22 cellular contexts compared by ENCODE assay signal in the genomic region with DNA sequence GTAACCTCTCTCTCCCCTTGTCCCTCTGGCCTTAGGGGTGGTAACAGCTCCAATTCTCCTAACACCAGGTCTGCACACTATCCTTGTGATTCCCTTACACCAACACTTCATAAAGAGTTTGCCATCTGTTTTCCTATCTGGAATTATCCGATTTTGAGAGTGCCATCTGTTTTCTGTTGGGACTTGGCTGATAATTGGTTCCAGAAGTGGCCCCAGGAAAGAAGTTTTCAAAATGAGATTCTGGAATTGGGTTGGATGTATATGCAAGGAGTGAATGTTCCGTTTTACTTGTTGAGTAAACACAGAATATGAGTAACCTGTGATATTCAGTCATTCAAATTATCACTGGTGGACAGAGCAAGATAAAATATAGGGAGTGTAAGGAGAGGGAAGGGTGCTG.
DNase-seq lines count a peak whose midpoint lies in the region; ATAC-seq, FAIRE-seq and TF ChIP-seq lines count a peak whose summit lies in the region.
"Had no signal": no experiment of that assay in that cellular context is flagged by ENCODE, and none has a peak within 500 bp of the region (broad histone marks: within the 10 kb centered on the region; RNA-seq: fewer than 3 reads in every experiment).

No MANE protein-coding gene starts in this region.

- ATAC-seq in HG02981 (IDR thresholded peaks at IDR 0.05; ENCODE audit: unreplicated experiment), result no peak
- ATAC-seq: Panc1, T-helper 17 cell had no signal

- no peak overlapping the region for H2BK5ac ChIP-seq in H1 (ENCODE audit: low read depth, low read length)

- H3K4me1 ChIP-seq in H1 (replicated peaks in 1 of 4; ENCODE audit: control insufficient read depth in 3 of 4, insufficient read depth in 4 of 4, low read length in 3 of 4) (no peaks in the 10 kb centered on the region), osteoblast (ENCODE audit: insufficient read depth, low read length) (peaks cover 23% of the 10 kb centered on the region)
- H3K4me1 ChIP-seq: BE2C had no signal

- H4K20me1 ChIP-seq in H1 (replicated peaks in 1 of 2; ENCODE audit: control insufficient read depth in 1 of 2, insufficient read depth in 2 of 2, low read length in 2 of 2) (no peaks in the 10 kb centered on the region), osteoblast (ENCODE audit: insufficient read depth, low read length) (no peaks in the 10 kb centered on the region)

- no peak for FAIRE-seq in H1 (lab: Jason Lieb, UNC)
- FAIRE-seq: G401.6, GM18507 had no signal

- H3K36me3 ChIP-seq in H1 (ENCODE audit: control insufficient read depth in 2 of 4, insufficient read depth in 4 of 4, low read length in 3 of 4) (no peaks in the 10 kb centered on the region; a peak in 1 of 8 replicates), osteoblast (ENCODE audit: insufficient read depth, low read length) (no peaks in the 10 kb centered on the region)
- H3K36me3 ChIP-seq: BE2C had no signal

- H2BK15ac ChIP-seq in H1 (ENCODE audit: low read length), result 0 out of 2 replicates have a peak overlapping the region, but pooled peaks have one; percentile 67

- H3K9me3 ChIP-seq in H1 (ENCODE audit: insufficient read depth in 2 of 2, low read depth in 1 of 2, low read length in 1 of 2) (peaks cover 6 to 13% of the 10 kb centered on the region in 2 experiments; a peak in 3 of 4 replicates), osteoblast (ENCODE audit: low read depth, low read length) (no peaks in the 10 kb centered on the region)
- H3K9me3 ChIP-seq: BE2C had no signal

- no peak overlapping the region for H3K4me3 ChIP-seq in H1 (ENCODE audit: extremely low read depth in 1 of 4, insufficient read depth in 2 of 4, low read depth in 3 of 4, low read length in 4 of 4)
- H3K4me3 ChIP-seq in osteoblast (ENCODE audit: insufficient read depth, low read length), result no peak overlapping the region

- H2AFZ ChIP-seq in H1 (ENCODE audit: low read length) (peak overlapping the region; percentile 89), osteoblast (ENCODE audit: low read length) (no peak overlapping the region)

- H3K4ac ChIP-seq in H1 (replicated peaks; ENCODE audit: insufficient read length, low read depth, low read length), result no peak overlapping the region

- in situ Hi-C loops in G401 (cut with HindIII; ENCODE audit: low sequenced_read_pairs), result no loop called here
- in situ Hi-C loops in GM13977 (cut with MboI; ENCODE audit: low pct_unique_long_range_greater_than_20kb, low sequenced_read_pairs, unreplicated experiment), result no loop called here

- no peak overlapping the region for H4K5ac ChIP-seq in H1 (ENCODE audit: insufficient read length, low read depth, low read length)

- no peak overlapping the region for H3K56ac ChIP-seq in H1 (replicated peaks; ENCODE audit: insufficient read length, low read depth, low read length)

- H3K27ac ChIP-seq in H1 (ENCODE audit: low read depth, low read length) (no peak overlapping the region), osteoblast (ENCODE audit: low read depth, low read length) (peak overlapping the region; percentile 74)
- H3K27ac ChIP-seq: HL-60 had no signal

- CTCF ChIA-PET in H1 (lab: Charles Lee; ENCODE audit: partially characterized antibody), result interaction anchor here (0.7 to 1.6 kb wide), 2 partner anchors 12 to 15 kb away, joined by 4 read pairs; no protein-coding TSS in a partner anchor

- no peak for TF ChIP-seq RAD21 in H1 (IDR thresholded peaks at IDR 0.05 in 1 of 2, conservative IDR thresholded peaks at IDR 0.05 in 1 of 2; ENCODE audit: low read depth in 2 of 2, low read length in 2 of 2)

- no peak overlapping the region for H3K4me2 ChIP-seq in H1 (ENCODE audit: insufficient read depth in 1 of 2, low read depth in 2 of 2, low read length in 2 of 2)
- no peak overlapping the region for H3K4me2 ChIP-seq in osteoblast (ENCODE audit: insufficient read depth, low read length)

- 90% methylated on average over 2 of the region's 2 CpGs; no CpG with 5 or more reads in 1 of the 2 experiments for WGBS in H1 (ENCODE audit: extremely low coverage in 1 of 2, insufficient coverage in 1 of 2, insufficient read length in 1 of 2, insufficient replicate concordance in 2 of 2, low coverage in 1 of 2, low lambda C conversion rate in 2 of 2, missing lambda C conversion rate in 1 of 2), 2 experiments

- H3K79me2 ChIP-seq in H1 (ENCODE audit: control insufficient read depth in 1 of 2, insufficient read depth in 2 of 2, low read length in 2 of 2) (no peaks in the 10 kb centered on the region), osteoblast (ENCODE audit: insufficient read depth, low read length) (no peaks in the 10 kb centered on the region)

- H3K23ac ChIP-seq in H1 (ENCODE audit: insufficient read length), result no peak overlapping the region

- no peak for TF ChIP-seq POLR2A in H1 (IDR thresholded peaks at IDR 0.05; ENCODE audit: control extremely low read depth in 1 of 2, low read depth in 2 of 2, low read length in 2 of 2)

- DNase-seq in G401 (ENCODE audit: low spot score) (peak; percentile 1), RPMI7951 (ENCODE audit: low read depth) (peak; percentile 69), H1 (ENCODE audit: low read depth in 1 of 2, low spot score in 2 of 2) (no peak), osteoblast (ENCODE audit: insufficient read length, low spot score, missing footprints) (no peak), GM13977 (ENCODE audit: low spot score) (no peak)
- DNase-seq in stimulated activated naive CD4-positive, alpha-beta T cell treated with Interleukin-2 at 50 U/mL for 16 hours (lab: John Stamatoyannopoulos, UW), result no peak
- DNase-seq: ACHN; BE2C; Calu3; CD4-positive, alpha-beta memory T cell; DMS79; NCI-H1105 treated with DMSO at 0.1 percent for 48 hours; NCI-H187; NCI-H446 treated with DMSO at 0.1 percent for 48 hours; NCI-H774; Right ventricle myocardium superior; T-helper 17 cell had no signal

- H3K9ac ChIP-seq in H1 (replicated peaks in 1 of 4; ENCODE audit: extremely low read depth in 1 of 4, low read depth in 3 of 4, low read length in 3 of 4), result no peak overlapping the region

- H4K8ac ChIP-seq in H1 (ENCODE audit: extremely low read depth, insufficient read depth, low read length), result no peak overlapping the region

- H2AK5ac ChIP-seq in H1 (ENCODE audit: low read depth, low read length), result no peak overlapping the region

- no peak for TF ChIP-seq CTCF in H1 (IDR thresholded peaks at IDR 0.05; ENCODE audit: control extremely low read depth in 1 of 3, insufficient read depth in 1 of 3, low read depth in 1 of 3, low read length in 3 of 3)
- TF ChIP-seq CTCF in osteoblast (IDR thresholded peaks at IDR 0.05; ENCODE audit: extremely low read depth, low read depth, low read length), result no peak
- TF ChIP-seq CTCF in GM13977 (IDR thresholded peaks at IDR 0.05; ENCODE audit: extremely low read depth, insufficient read depth, missing control alignments), result no peak

- H2BK12ac ChIP-seq in H1 (ENCODE audit: low read depth, low read length), result no peak overlapping the region

- no peak for TF ChIP-seq EP300 in H1 (IDR thresholded peaks at IDR 0.05; ENCODE audit: borderline replicate concordance in 1 of 2, low read depth in 2 of 2, low read length in 2 of 2)

- no peaks in the 10 kb centered on the region for H3K23me2 ChIP-seq in H1 (ENCODE audit: low read depth, low read length)

- H3K27me3 ChIP-seq in H1 (replicated peaks in 1 of 4; ENCODE audit: control insufficient read depth in 3 of 4, extremely low read depth in 1 of 4, insufficient read depth in 3 of 4, low read length in 3 of 4), result no peaks in the 10 kb centered on the region
- no peaks in the 10 kb centered on the region for H3K27me3 ChIP-seq in osteoblast (ENCODE audit: insufficient read depth, low read length)
- H3K27me3 ChIP-seq: BE2C had no signal

- no peak overlapping the region for H4K91ac ChIP-seq in H1 (replicated peaks; ENCODE audit: insufficient read length, low read length)

- H2BK120ac ChIP-seq in H1 (replicated peaks; ENCODE audit: low read depth, low read length), result no peak overlapping the region

- H3K14ac ChIP-seq in H1 (ENCODE audit: insufficient read length), result no peak overlapping the region

- POLR2A ChIA-PET in H1 (lab: Charles Lee; ENCODE audit: partially characterized antibody), result no interaction called here

- H2BK20ac ChIP-seq in H1 (ENCODE audit: low read length), result no peak overlapping the region

- no peak overlapping the region for H3K18ac ChIP-seq in H1 (ENCODE audit: extremely low read depth, low read length)

- no peaks in the 10 kb centered on the region for H3K79me1 ChIP-seq in H1 (ENCODE audit: low read depth, low read length)

TF ChIP-seq in H1, 55 proteins besides CTCF, POLR2A, EP300 and RAD21:
- TF ChIP-seq TCF12 (IDR thresholded peaks at IDR 0.05; ENCODE audit: low read depth, low read length) (no peak), TAF1 (IDR thresholded peaks at IDR 0.05; ENCODE audit: low read depth, low read length) (no peak), EZH2 (IDR thresholded peaks at IDR 0.05; ENCODE audit: low read depth, low read length, severe bottlenecking) (no peak), CTBP2 (IDR thresholded peaks at IDR 0.05; ENCODE audit: borderline replicate concordance, insufficient read depth, insufficient read length, low read length) (no peak), SIN3A (conservative IDR thresholded peaks at IDR 0.05 in 1 of 2, IDR thresholded peaks at IDR 0.05 in 1 of 2; ENCODE audit: low read depth in 1 of 2, low read length in 2 of 2) (no peak), TBP (IDR thresholded peaks at IDR 0.05; ENCODE audit: low read depth, low read length) (no peak), CHD1 (IDR thresholded peaks at IDR 0.05; ENCODE audit: low read depth, low read length) (no peak)

Comparison
In these comparisons a context has a peak if more than half of its experiments do, and no peak if none do; other contexts are left out.
1. DNase-seq: peak in G401 (single experiment) and RPMI7951 (single experiment); none in H1 (0 of 2), osteoblast (single experiment), GM13977 (single experiment) and stimulated activated naive CD4-positive, alpha-beta T cell treated with Interleukin-2 at 50 U/mL for 16 hours (single experiment).